Comparison of ENCODE assay signal across 8 cellular contexts in genomic region chr14:105527381-105528196, GRCh38. TPM values are rescaled to one million over a fixed set of nuclear protein-coding genes. Genes with fewer than 3 reads are reported as not detected.
DNase-seq lines count a peak whose midpoint lies in the region; ATAC-seq, FAIRE-seq and TF ChIP-seq lines count a peak whose summit lies in the region.

No MANE protein-coding gene starts in this region.

- SMC1A ChIA-PET in GM12878 (lab: Charles Lee; ENCODE audit: uncharacterized antibody, unreplicated experiment): interaction anchor here (1.0 to 1.8 kb wide), 2 partner anchors 42 to 156 kb away, joined by 3 to 11 read pairs; no protein-coding TSS in a partner anchor

- BruUV-seq in GM12878 (replicated peaks; lab: Mats Ljungman, UMichigan): no TSS peak

- H3K4me3 Mint-ChIP-seq in activated CD4-positive, alpha-beta T cell treated with anti-CD3 and anti-CD28 coated beads, Interleukin-2, amount 10 ng/mL, durations not matched to agents 7 days and 5 days: peak overlapping the region; percentile 69

- TF ChIP-seq POLR2A in GM12878 (IDR thresholded peaks at IDR 0.05; ENCODE audit: low read depth, low read length) (no peak), transverse colon (IDR thresholded peaks at IDR 0.05) (no peak)

- H3K9ac ChIP-seq in GM12878 (ENCODE audit: control insufficient read depth, insufficient read depth, low read length): peak overlapping the region; percentile 71; the same call in 1 of the 2 replicates
- no peak overlapping the region for H3K9ac ChIP-seq in liver (ENCODE audit: low read depth in 1 of 2, low read length in 2 of 2)

- peak; percentile 6; the same call in 2 of the 3 replicates for ATAC-seq in GM12878

- peak overlapping the region; percentile 77 for H3K27ac Mint-ChIP-seq in activated CD4-positive, alpha-beta T cell treated with anti-CD3 and anti-CD28 coated beads, Interleukin-2, amount 10 ng/mL, durations not matched to agents 7 days and 5 days

- no peak for FAIRE-seq in GM12878 (lab: Jason Lieb, UNC)

- H3K9me3 ChIP-seq in GM12878 (replicated peaks; ENCODE audit: control insufficient read depth, insufficient read depth, low read length): no peaks in the 10 kb centered on the region
- H3K9me3 ChIP-seq in liver (ENCODE audit: control insufficient read depth in 4 of 4, low read length in 3 of 4): no peaks in the 10 kb centered on the region
- no peaks in the 10 kb centered on the region for H3K9me3 ChIP-seq in transverse colon

- H3K4me1 ChIP-seq in GM12878 (ENCODE audit: control insufficient read depth, insufficient read depth, low read length): peaks cover 4% of the 10 kb centered on the region
- H3K4me1 ChIP-seq in liver (ENCODE audit: control insufficient read depth in 4 of 4, insufficient read depth in 4 of 4, low read length in 3 of 4): peaks cover 9 to 30% (median 20%) of the 10 kb centered on the region in 4 donors
- peaks cover 13 to 39% (median 34%) of the 10 kb centered on the region in 4 donors for H3K4me1 ChIP-seq in transverse colon

- no peak for DNase-seq in activated CD4-positive, alpha-beta T cell treated with anti-CD3 and anti-CD28 coated beads, Interleukin-2, amount 10 ng/mL, durations not matched to agents 7 days and 5 days
- no peak for DNase-seq in activated CD4-positive, alpha-beta T cell treated with anti-CD3 and anti-CD28 coated beads, Interleukin-2, amount 50 U/mL, for 4 hours
- no peak for DNase-seq in GM12878 (ENCODE audit: low read depth, low spot score)
- DNase-seq in transverse colon: no peak
- no peak for DNase-seq in COR-L47 (lab: John Stamatoyannopoulos, UW)
- DNase-seq in NCI-H2081 treated with DMSO at 0.1 percent for 48 hours (lab: John Stamatoyannopoulos, UW): no peak
- no peak for DNase-seq in effector CD8-positive, alpha-beta T cell (lab: John Stamatoyannopoulos, UW)

- no peaks in the 10 kb centered on the region for H3K9me3 Mint-ChIP-seq in activated CD4-positive, alpha-beta T cell treated with anti-CD3 and anti-CD28 coated beads, Interleukin-2, amount 10 ng/mL, durations not matched to agents 7 days and 5 days

- RAD21 ChIA-PET in GM12878 (lab: Charles Lee; ENCODE audit: unreplicated experiment): interaction anchor here (0.8 to 1.6 kb wide), 4 partner anchors 38 to 198 kb away, joined by 4 to 10 read pairs (median 6); no protein-coding TSS in a partner anchor

- in situ Hi-C loops in GM12878 (cut with MboI) (no loop called here), transverse colon (cut with MboI; ENCODE audit: low pct_ligation_motif_present in 1 of 4, low pct_unique_long_range_greater_than_20kb in 1 of 4, low sequenced_read_pairs in 3 of 4) (no loop called here)

- peak overlapping the region; percentile 92 for H2AFZ ChIP-seq in GM12878 (ENCODE audit: control insufficient read depth, low read depth, low read length)

- H3K4me1 Mint-ChIP-seq in activated CD4-positive, alpha-beta T cell treated with anti-CD3 and anti-CD28 coated beads, Interleukin-2, amount 10 ng/mL, durations not matched to agents 7 days and 5 days: peaks cover 25% of the 10 kb centered on the region

- CTCF ChIA-PET in activated CD4-positive, alpha-beta T cell treated with anti-CD3 and anti-CD28 coated beads, Interleukin-2, amount 10 ng/mL, durations not matched to agents 7 days and 5 days (lab: Charles Lee): interaction anchor here (0.6 to 2.1 kb wide), 12 partner anchors 10 to 450 kb away, joined by 3 to 9 read pairs (median 4); no protein-coding TSS in a partner anchor
- CTCF ChIA-PET in GM12878 (lab: Yijun Ruan, JAX): interaction anchor here (0.7 to 1.9 kb wide), 7 partner anchors 11 to 157 kb away, joined by 3 to 18 read pairs (median 4); no protein-coding TSS in a partner anchor

- H3K27me3 ChIP-seq in GM12878 (replicated peaks in 1 of 2; ENCODE audit: control insufficient read depth in 2 of 2, insufficient read depth in 2 of 2, low read length in 1 of 2) (peaks cover 5 to 7% of the 10 kb centered on the region in 2 experiments; a peak in 3 of 4 replicates), liver (ENCODE audit: control insufficient read depth in 4 of 4, insufficient read depth in 4 of 4, low read length in 3 of 4) (no peaks in the 10 kb centered on the region), transverse colon (peaks cover 61% of the 10 kb centered on the region)

- TF ChIP-seq RAD21 in GM12878 (IDR thresholded peaks at IDR 0.05; ENCODE audit: insufficient read depth, low read depth, low read length) (no peak), liver (IDR thresholded peaks at IDR 0.05) (no peak)

- peaks cover 33% of the 10 kb centered on the region for H3K27me3 Mint-ChIP-seq in activated CD4-positive, alpha-beta T cell treated with anti-CD3 and anti-CD28 coated beads, Interleukin-2, amount 10 ng/mL, durations not matched to agents 7 days and 5 days

- intact Hi-C loops in GM12878 (cut with micrococcal nuclease; ENCODE audit: unreplicated experiment): loop anchor here (5.0 kb wide), 2 partner anchors 35 to 325 kb away; partner anchors contain the start of gene TEDC1
- intact Hi-C loops in transverse colon (cut with DNase I; ENCODE audit: low total_unique reads): loop anchor here (5.0 to 10.0 kb wide), 3 partner anchors 45 to 153 kb away; no protein-coding TSS in a partner anchor

- no peak overlapping the region for H3K27ac ChIP-seq in GM12878 (ENCODE audit: control insufficient read depth, insufficient read depth)
- peak overlapping the region; percentile 21 to 54 for H3K27ac ChIP-seq in liver (ENCODE audit: low read depth in 1 of 2, low read length in 2 of 2)
- peak overlapping the region; percentile 48 to 70 (median 57) for H3K27ac ChIP-seq in transverse colon

- POLR2A ChIA-PET in activated CD4-positive, alpha-beta T cell treated with anti-CD3 and anti-CD28 coated beads, Interleukin-2, amount 10 ng/mL, durations not matched to agents 7 days and 5 days (lab: Charles Lee): interaction anchor here (0.6 kb wide), 1 partner anchor 157 kb away, joined by 3 read pairs; no protein-coding TSS in a partner anchor
- POLR2A ChIA-PET in GM12878 (lab: Charles Lee): interaction anchor here (0.6 kb wide), 1 partner anchor 305 kb away, joined by 7 read pairs; no protein-coding TSS in a partner anchor

- H4K20me1 ChIP-seq in GM12878 (ENCODE audit: control insufficient read depth, insufficient read depth): no peaks in the 10 kb centered on the region

- H3K36me3 Mint-ChIP-seq in activated CD4-positive, alpha-beta T cell treated with anti-CD3 and anti-CD28 coated beads, Interleukin-2, amount 10 ng/mL, durations not matched to agents 7 days and 5 days (ENCODE audit: low read depth): no peaks in the 10 kb centered on the region

- TF ChIP-seq EP300 in GM12878 (IDR thresholded peaks at IDR 0.05; ENCODE audit: borderline replicate concordance in 1 of 2, control insufficient read depth in 1 of 2, low read depth in 2 of 2, low read length in 2 of 2) (no peak), transverse colon (IDR thresholded peaks at IDR 0.05; ENCODE audit: low read depth) (no peak)

- H3K4me3 ChIP-seq in GM12878 (peak overlapping the region; percentile 65), liver (ENCODE audit: low read depth in 1 of 3, low read length in 3 of 3) (peak overlapping the region; percentile 5 to 72 (median 61)), transverse colon (peak overlapping the region; percentile 39 to 86 (median 64))

- no peaks in the 10 kb centered on the region for H3K79me2 ChIP-seq in GM12878 (ENCODE audit: control insufficient read depth, insufficient read depth, low read length)

- H3K4me2 ChIP-seq in GM12878 (ENCODE audit: control insufficient read depth, insufficient read depth): peak overlapping the region; percentile 92

- H3K36me3 ChIP-seq in GM12878 (ENCODE audit: control insufficient read depth in 2 of 2, insufficient read depth in 2 of 2, low read length in 1 of 2): no peaks in the 10 kb centered on the region
- H3K36me3 ChIP-seq in liver (ENCODE audit: control insufficient read depth in 4 of 4, insufficient read depth in 3 of 4, low read depth in 1 of 4, low read length in 3 of 4): peaks cover 0 to 1% (median 0%) of the 10 kb centered on the region in 4 donors
- H3K36me3 ChIP-seq in transverse colon: no peaks in the 10 kb centered on the region

- WGBS in GM12878 (ENCODE audit: insufficient coverage, insufficient replicate concordance, low lambda C conversion rate, missing lambda C conversion rate): 23% methylated on average over 38 of the region's 44 CpGs
- WGBS in liver: 20% methylated on average over 44 of the region's 44 CpGs
- WGBS in transverse colon (ENCODE audit: low coverage in 1 of 2), 2 donors: 31% methylated on average over 41 of the region's 44 CpGs; no CpG with 5 or more reads in 1 of the 2 donors

- no peak for TF ChIP-seq CTCF in GM12878 (IDR thresholded peaks at IDR 0.05 in 2 of 3, conservative IDR thresholded peaks at IDR 0.05 in 1 of 3; ENCODE audit: control insufficient read depth in 2 of 3, extremely low read depth in 1 of 3, insufficient read depth in 1 of 3, low read depth in 3 of 3, low read length in 3 of 3)
- TF ChIP-seq CTCF in liver (IDR thresholded peaks at IDR 0.05; ENCODE audit: low read depth, low read length, missing input control): no peak
- TF ChIP-seq CTCF in transverse colon (IDR thresholded peaks at IDR 0.05): no peak

RNA-seq across cellular contexts. Expression of gene TMEM121, which starts 1.2 kb away (rescaled TPM):
- total RNA-seq in activated CD4-positive, alpha-beta T cell treated with anti-CD3 and anti-CD28 coated beads, Interleukin-2, amount 10 ng/mL, durations not matched to agents 7 days and 5 days: 1 to 10 TPM; 4.6 TPM
- total RNA-seq in GM12878 (2013; cell fraction: nucleolus; rRNA removed): 2.2 and 2.7 TPM in 2 replicates
- total RNA-seq in GM12878 (2014; rRNA removed) (4.9 and 6.6 TPM in 2 replicates), GM12878 (2014; rRNA removed; fragmentation: Illumina TruSeq; extraction: Trizol) (0.09 and 0.13 TPM in 2 replicates), GM12878 (2021) (3.2 and 3.4 TPM in 2 replicates), liver (under 1 TPM; 0.33 to 0.37 TPM), transverse colon (under 1 TPM in 2 of 4 donors, not detected in 2; 0.48 to 0.96 TPM)
- polyA plus RNA-seq in GM12878 (2011; ENCODE audit: low read depth): not detected
- polyA plus RNA-seq in GM12878 (2011; rRNA removed) (0.04 TPM in 1 of 2 replicates, not detected in the other), GM12878 (2014; fragmentation: Illumina TruSeq; extraction: Trizol) (not detected in 2 replicates), GM12878 (2014; fragmentation: Nextera tagmentation; extraction: Ambion mirVana) (under 1 TPM in 1 of 2 experiments, not detected in 1; 0.27 TPM), GM12878 (2014; rRNA removed) (3.1 and 4.9 TPM in 2 replicates), GM12878 (2016; fragmentation: Nextera tagmentation; extraction: Ambion mirVana) (1 to 10 TPM in 1 of 2 experiments, under 1 TPM in 1; 0.49 to 1.9 TPM), liver (1 to 10 TPM in 1 of 2 donors, not detected in 1; 1.5 TPM)
- 0.13 TPM in 1 of 2 replicates, not detected in the other for polyA plus RNA-seq in GM12878 (2011; cell fraction: cytosol; rRNA removed)
- 0.07 and 0.12 TPM in 2 replicates for polyA plus RNA-seq in GM12878 (2011; cell fraction: nucleus; rRNA removed)
- polyA plus RNA-seq in GM12878 (2012): 0.30 and 0.35 TPM in 2 replicates
- polyA minus RNA-seq in GM12878 (2011; rRNA and poly(A)+ RNA removed): not detected in 2 replicates
- polyA minus RNA-seq in GM12878 (2011; cell fraction: cytosol; rRNA and poly(A)+ RNA removed): not detected in 2 replicates
- polyA minus RNA-seq in GM12878 (2011; cell fraction: nucleus; rRNA and poly(A)+ RNA removed): 0.12 and 0.29 TPM in 2 replicates

RNA-seq across cellular contexts. Expression of gene TEDC1, which starts 36.5 kb away (rescaled TPM):
- 10 to 100 TPM; 40.7 to 53.2 TPM for total RNA-seq in activated CD4-positive, alpha-beta T cell treated with anti-CD3 and anti-CD28 coated beads, Interleukin-2, amount 10 ng/mL, durations not matched to agents 7 days and 5 days
- total RNA-seq in GM12878 (2013; cell fraction: nucleolus; rRNA removed): 15.3 and 19.0 TPM in 2 replicates
- total RNA-seq in GM12878 (2014; rRNA removed): 23.0 and 25.8 TPM in 2 replicates
- 2.9 and 5.1 TPM in 2 replicates for total RNA-seq in GM12878 (2014; rRNA removed; fragmentation: Illumina TruSeq; extraction: Trizol)
- total RNA-seq in GM12878 (2021): 30.5 and 34.2 TPM in 2 replicates
- 1.9 TPM for polyA plus RNA-seq in GM12878 (2011; ENCODE audit: low read depth)
- 1.7 and 6.0 TPM in 2 replicates for polyA plus RNA-seq in GM12878 (2011; rRNA removed)
- 8.1 and 18.8 TPM in 2 replicates for polyA plus RNA-seq in GM12878 (2011; cell fraction: cytosol; rRNA removed)
- polyA plus RNA-seq in GM12878 (2011; cell fraction: nucleus; rRNA removed): 26.6 and 44.6 TPM in 2 replicates
- 7.2 and 9.4 TPM in 2 replicates for polyA plus RNA-seq in GM12878 (2012)
- 0.10 and 0.76 TPM in 2 replicates for polyA plus RNA-seq in GM12878 (2014; fragmentation: Illumina TruSeq; extraction: Trizol)
- 1 to 10 TPM in 1 of 2 experiments, under 1 TPM in 1; 0.19 to 1.6 TPM for polyA plus RNA-seq in GM12878 (2014; fragmentation: Nextera tagmentation; extraction: Ambion mirVana)
- polyA plus RNA-seq in GM12878 (2014; rRNA removed): 27.8 and 32.6 TPM in 2 replicates
- polyA plus RNA-seq in GM12878 (2016; fragmentation: Nextera tagmentation; extraction: Ambion mirVana): 10 to 100 TPM; 23.3 to 29.9 TPM
- polyA minus RNA-seq in GM12878 (2011; rRNA and poly(A)+ RNA removed): 6.5 and 9.2 TPM in 2 replicates
- polyA minus RNA-seq in GM12878 (2011; cell fraction: cytosol; rRNA and poly(A)+ RNA removed): 4.4 and 5.8 TPM in 2 replicates
- 8.9 and 18.4 TPM in 2 replicates for polyA minus RNA-seq in GM12878 (2011; cell fraction: nucleus; rRNA and poly(A)+ RNA removed)
- total RNA-seq in liver: 1 to 10 TPM; 2.2 to 7.5 TPM
- polyA plus RNA-seq in liver: 1 to 10 TPM in 1 of 2 donors, under 1 TPM in 1; 0.97 to 4.2 TPM
- 10 to 100 TPM; 10.8 to 52.9 (median 29.5) TPM for total RNA-seq in transverse colon

RNA-seq across cellular contexts. Expression of gene CRIP1, which starts 40.9 kb away (rescaled TPM):
- 100 to 1,000 TPM; 702 to 753 TPM for total RNA-seq in activated CD4-positive, alpha-beta T cell treated with anti-CD3 and anti-CD28 coated beads, Interleukin-2, amount 10 ng/mL, durations not matched to agents 7 days and 5 days
- 20.9 and 21.9 TPM in 2 replicates for total RNA-seq in GM12878 (2013; cell fraction: nucleolus; rRNA removed)
- total RNA-seq in GM12878 (2014; rRNA removed): 99.4 and 101 TPM in 2 replicates
- total RNA-seq in GM12878 (2014; rRNA removed; fragmentation: Illumina TruSeq; extraction: Trizol): 87.3 and 90.6 TPM in 2 replicates
- 177 and 188 TPM in 2 replicates for total RNA-seq in GM12878 (2021)
- 110 TPM for polyA plus RNA-seq in GM12878 (2011; ENCODE audit: low read depth)
- polyA plus RNA-seq in GM12878 (2011; rRNA removed): 36.3 and 174 TPM in 2 replicates
- polyA plus RNA-seq in GM12878 (2011; cell fraction: cytosol; rRNA removed): 236 and 406 TPM in 2 replicates
- 273 and 302 TPM in 2 replicates for polyA plus RNA-seq in GM12878 (2011; cell fraction: nucleus; rRNA removed)
- polyA plus RNA-seq in GM12878 (2012): 224 and 253 TPM in 2 replicates
- 8.1 and 81.1 TPM in 2 replicates for polyA plus RNA-seq in GM12878 (2014; fragmentation: Illumina TruSeq; extraction: Trizol)
- 100 to 1,000 TPM in 1 of 2 experiments, 10 to 100 TPM in 1; 66.8 to 134 TPM for polyA plus RNA-seq in GM12878 (2014; fragmentation: Nextera tagmentation; extraction: Ambion mirVana)
- polyA plus RNA-seq in GM12878 (2014; rRNA removed): 259 and 269 TPM in 2 replicates
- 100 to 1,000 TPM; 207 to 230 TPM for polyA plus RNA-seq in GM12878 (2016; fragmentation: Nextera tagmentation; extraction: Ambion mirVana)
- polyA minus RNA-seq in GM12878 (2011; rRNA and poly(A)+ RNA removed): 26.0 and 61.0 TPM in 2 replicates
- polyA minus RNA-seq in GM12878 (2011; cell fraction: cytosol; rRNA and poly(A)+ RNA removed): 42.5 and 76.2 TPM in 2 replicates
- polyA minus RNA-seq in GM12878 (2011; cell fraction: nucleus; rRNA and poly(A)+ RNA removed): 17.5 and 28.7 TPM in 2 replicates
- total RNA-seq in liver: 1 to 10 TPM; 1.4 to 1.8 TPM
- polyA plus RNA-seq in liver: 10 to 100 TPM in 1 of 2 donors, 1 to 10 TPM in 1; 6.0 to 11.4 TPM
- 100 to 1,000 TPM in 1 of 4 donors, 10 to 100 TPM in 2, not detected in 1; 16.9 to 246 (median 63.0) TPM for total RNA-seq in transverse colon

RNA-seq across cellular contexts. Expression of gene CRIP2, which starts 53.0 kb away (rescaled TPM):
- total RNA-seq in activated CD4-positive, alpha-beta T cell treated with anti-CD3 and anti-CD28 coated beads, Interleukin-2, amount 10 ng/mL, durations not matched to agents 7 days and 5 days: 1 to 10 TPM in 1 of 2 experiments, under 1 TPM in 1; 0.64 to 1.8 TPM
- total RNA-seq in GM12878 (2013; cell fraction: nucleolus; rRNA removed): not detected in 2 replicates
- 0.11 TPM in 1 of 2 replicates, not detected in the other for total RNA-seq in GM12878 (2014; rRNA removed)
- not detected in 2 replicates for total RNA-seq in GM12878 (2014; rRNA removed; fragmentation: Illumina TruSeq; extraction: Trizol)
- 0.49 and 0.61 TPM in 2 replicates for total RNA-seq in GM12878 (2021)
- polyA plus RNA-seq in GM12878 (2011; ENCODE audit: low read depth): not detected
- 0.04 TPM in 1 of 2 replicates, not detected in the other for polyA plus RNA-seq in GM12878 (2011; rRNA removed)
- 0.39 and 0.40 TPM in 2 replicates for polyA plus RNA-seq in GM12878 (2011; cell fraction: cytosol; rRNA removed)
- 0.37 and 0.57 TPM in 2 replicates for polyA plus RNA-seq in GM12878 (2011; cell fraction: nucleus; rRNA removed)
- 0.15 and 0.22 TPM in 2 replicates for polyA plus RNA-seq in GM12878 (2012)
- not detected in 2 replicates for polyA plus RNA-seq in GM12878 (2014; fragmentation: Illumina TruSeq; extraction: Trizol)
- polyA plus RNA-seq in GM12878 (2014; fragmentation: Nextera tagmentation; extraction: Ambion mirVana): not detected
- not detected in 2 replicates for polyA plus RNA-seq in GM12878 (2014; rRNA removed)
- polyA plus RNA-seq in GM12878 (2016; fragmentation: Nextera tagmentation; extraction: Ambion mirVana): under 1 TPM; 0.37 to 0.62 TPM
- not detected in 2 replicates for polyA minus RNA-seq in GM12878 (2011; rRNA and poly(A)+ RNA removed)
- 2.9 and 4.2 TPM in 2 replicates for polyA minus RNA-seq in GM12878 (2011; cell fraction: cytosol; rRNA and poly(A)+ RNA removed)
- 1.4 TPM in 1 of 2 replicates, not detected in the other for polyA minus RNA-seq in GM12878 (2011; cell fraction: nucleus; rRNA and poly(A)+ RNA removed)
- 10 to 100 TPM in 1 of 2 donors, 1 to 10 TPM in 1; 4.3 to 10.9 TPM for total RNA-seq in liver
- 10 to 100 TPM; 30.6 to 40.0 TPM for polyA plus RNA-seq in liver
- 10 to 100 TPM; 11.2 to 67.3 (median 22.4) TPM for total RNA-seq in transverse colon
